1 cellular context compared by ENCODE assay signal in the genomic region with DNA sequence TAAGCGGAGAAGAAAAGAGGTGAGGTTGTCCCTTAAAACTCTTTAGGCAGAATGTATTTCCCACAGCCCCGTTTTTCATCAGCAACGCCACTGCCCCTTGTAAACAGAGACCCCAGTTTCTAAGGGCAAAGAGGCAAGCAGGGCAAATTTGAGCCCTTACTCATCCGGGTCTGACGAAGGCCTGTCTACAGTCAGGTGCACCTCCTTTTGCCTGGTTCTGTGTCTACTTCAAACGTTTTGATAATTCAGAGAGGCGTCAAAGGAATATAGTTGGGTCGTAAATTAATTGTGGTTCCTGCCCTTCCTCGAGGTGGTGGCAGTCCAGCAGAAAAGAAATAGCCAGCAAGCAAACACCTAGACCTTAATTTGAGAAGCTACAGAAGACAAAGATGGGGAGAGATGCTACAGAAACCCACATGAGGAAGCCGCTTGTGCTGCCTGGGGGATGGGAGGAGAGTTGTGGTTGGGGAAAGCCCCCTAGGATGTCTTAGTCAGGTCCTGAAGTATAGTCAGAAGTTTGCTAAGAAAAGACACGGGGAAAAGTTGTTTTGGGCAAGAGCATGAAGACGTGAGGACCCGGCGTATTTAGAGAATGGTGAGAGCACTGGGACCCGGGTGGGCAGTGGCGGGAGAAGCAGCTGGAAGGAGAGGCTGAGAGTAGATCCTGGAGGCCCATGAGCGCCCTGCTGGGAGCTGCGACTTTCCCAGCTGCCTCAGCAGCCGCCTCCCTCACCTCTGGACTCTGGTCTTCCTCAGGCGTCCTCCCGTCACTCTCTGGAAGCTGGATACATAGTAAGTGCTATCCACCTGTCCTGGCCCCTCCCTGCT.
TF ChIP-seq lines count a peak whose summit lies in the region.

No MANE protein-coding gene starts in this region.

TF ChIP-seq in HepG2, 621 proteins besides CTCF, POLR2A, EP300 and RAD21:
- TF ChIP-seq, protein P1, sequence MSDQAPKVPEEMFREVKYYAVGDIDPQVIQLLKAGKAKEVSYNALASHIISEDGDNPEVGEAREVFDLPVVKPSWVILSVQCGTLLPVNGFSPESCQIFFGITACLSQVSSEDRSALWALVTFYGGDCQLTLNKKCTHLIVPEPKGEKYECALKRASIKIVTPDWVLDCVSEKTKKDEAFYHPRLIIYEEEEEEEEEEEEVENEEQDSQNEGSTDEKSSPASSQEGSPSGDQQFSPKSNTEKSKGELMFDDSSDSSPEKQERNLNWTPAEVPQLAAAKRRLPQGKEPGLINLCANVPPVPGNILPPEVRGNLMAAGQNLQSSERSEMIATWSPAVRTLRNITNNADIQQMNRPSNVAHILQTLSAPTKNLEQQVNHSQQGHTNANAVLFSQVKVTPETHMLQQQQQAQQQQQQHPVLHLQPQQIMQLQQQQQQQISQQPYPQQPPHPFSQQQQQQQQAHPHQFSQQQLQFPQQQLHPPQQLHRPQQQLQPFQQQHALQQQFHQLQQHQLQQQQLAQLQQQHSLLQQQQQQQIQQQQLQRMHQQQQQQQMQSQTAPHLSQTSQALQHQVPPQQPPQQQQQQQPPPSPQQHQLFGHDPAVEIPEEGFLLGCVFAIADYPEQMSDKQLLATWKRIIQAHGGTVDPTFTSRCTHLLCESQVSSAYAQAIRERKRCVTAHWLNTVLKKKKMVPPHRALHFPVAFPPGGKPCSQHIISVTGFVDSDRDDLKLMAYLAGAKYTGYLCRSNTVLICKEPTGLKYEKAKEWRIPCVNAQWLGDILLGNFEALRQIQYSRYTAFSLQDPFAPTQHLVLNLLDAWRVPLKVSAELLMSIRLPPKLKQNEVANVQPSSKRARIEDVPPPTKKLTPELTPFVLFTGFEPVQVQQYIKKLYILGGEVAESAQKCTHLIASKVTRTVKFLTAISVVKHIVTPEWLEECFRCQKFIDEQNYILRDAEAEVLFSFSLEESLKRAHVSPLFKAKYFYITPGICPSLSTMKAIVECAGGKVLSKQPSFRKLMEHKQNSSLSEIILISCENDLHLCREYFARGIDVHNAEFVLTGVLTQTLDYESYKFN (CRISPR knock-in tag; conservative IDR thresholded peaks at IDR 0.05) = no peak
- TF ChIP-seq MTA1 (CRISPR knock-in tag; IDR thresholded peaks at IDR 0.05; ENCODE audit: borderline replicate concordance) = no peak; the same call in 1 of the 2 replicates
- TF ChIP-seq, protein P2, sequence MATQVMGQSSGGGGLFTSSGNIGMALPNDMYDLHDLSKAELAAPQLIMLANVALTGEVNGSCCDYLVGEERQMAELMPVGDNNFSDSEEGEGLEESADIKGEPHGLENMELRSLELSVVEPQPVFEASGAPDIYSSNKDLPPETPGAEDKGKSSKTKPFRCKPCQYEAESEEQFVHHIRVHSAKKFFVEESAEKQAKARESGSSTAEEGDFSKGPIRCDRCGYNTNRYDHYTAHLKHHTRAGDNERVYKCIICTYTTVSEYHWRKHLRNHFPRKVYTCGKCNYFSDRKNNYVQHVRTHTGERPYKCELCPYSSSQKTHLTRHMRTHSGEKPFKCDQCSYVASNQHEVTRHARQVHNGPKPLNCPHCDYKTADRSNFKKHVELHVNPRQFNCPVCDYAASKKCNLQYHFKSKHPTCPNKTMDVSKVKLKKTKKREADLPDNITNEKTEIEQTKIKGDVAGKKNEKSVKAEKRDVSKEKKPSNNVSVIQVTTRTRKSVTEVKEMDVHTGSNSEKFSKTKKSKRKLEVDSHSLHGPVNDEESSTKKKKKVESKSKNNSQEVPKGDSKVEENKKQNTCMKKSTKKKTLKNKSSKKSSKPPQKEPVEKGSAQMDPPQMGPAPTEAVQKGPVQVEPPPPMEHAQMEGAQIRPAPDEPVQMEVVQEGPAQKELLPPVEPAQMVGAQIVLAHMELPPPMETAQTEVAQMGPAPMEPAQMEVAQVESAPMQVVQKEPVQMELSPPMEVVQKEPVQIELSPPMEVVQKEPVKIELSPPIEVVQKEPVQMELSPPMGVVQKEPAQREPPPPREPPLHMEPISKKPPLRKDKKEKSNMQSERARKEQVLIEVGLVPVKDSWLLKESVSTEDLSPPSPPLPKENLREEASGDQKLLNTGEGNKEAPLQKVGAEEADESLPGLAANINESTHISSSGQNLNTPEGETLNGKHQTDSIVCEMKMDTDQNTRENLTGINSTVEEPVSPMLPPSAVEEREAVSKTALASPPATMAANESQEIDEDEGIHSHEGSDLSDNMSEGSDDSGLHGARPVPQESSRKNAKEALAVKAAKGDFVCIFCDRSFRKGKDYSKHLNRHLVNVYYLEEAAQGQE (IDR thresholded peaks at IDR 0.05; ENCODE audit: borderline replicate concordance in 1 of 2, low read depth in 1 of 2, low read length in 2 of 2) = no peak
- TF ChIP-seq SALL1 (CRISPR knock-in tag; IDR thresholded peaks at IDR 0.05) = 0 out of 2 replicates have a peak, but pooled peaks have one; percentile 21
- 0 out of 2 replicates have a peak, but pooled peaks have one; percentile 19 for TF ChIP-seq HES4 (CRISPR knock-in tag; IDR thresholded peaks at IDR 0.05; ENCODE audit: borderline replicate concordance)
- TF ChIP-seq HNF4G (IDR thresholded peaks at IDR 0.05; ENCODE audit: borderline replicate concordance, low read depth, low read length) = no peak
- no peak for TF ChIP-seq HNF4G (CRISPR knock-in tag; IDR thresholded peaks at IDR 0.05; ENCODE audit: borderline replicate concordance, low read depth)
- TF ChIP-seq NFKB2 (CRISPR knock-in tag; IDR thresholded peaks at IDR 0.05; ENCODE audit: borderline replicate concordance) = peak; percentile 41; the same call in 1 of the 2 replicates
- no peak for TF ChIP-seq ZNF264 (CRISPR knock-in tag; IDR thresholded peaks at IDR 0.05)
- TF ChIP-seq, protein P3, sequence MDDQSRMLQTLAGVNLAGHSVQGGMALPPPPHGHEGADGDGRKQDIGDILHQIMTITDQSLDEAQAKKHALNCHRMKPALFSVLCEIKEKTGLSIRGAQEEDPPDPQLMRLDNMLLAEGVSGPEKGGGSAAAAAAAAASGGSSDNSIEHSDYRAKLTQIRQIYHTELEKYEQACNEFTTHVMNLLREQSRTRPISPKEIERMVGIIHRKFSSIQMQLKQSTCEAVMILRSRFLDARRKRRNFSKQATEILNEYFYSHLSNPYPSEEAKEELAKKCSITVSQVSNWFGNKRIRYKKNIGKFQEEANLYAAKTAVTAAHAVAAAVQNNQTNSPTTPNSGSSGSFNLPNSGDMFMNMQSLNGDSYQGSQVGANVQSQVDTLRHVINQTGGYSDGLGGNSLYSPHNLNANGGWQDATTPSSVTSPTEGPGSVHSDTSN (CRISPR knock-in tag; IDR thresholded peaks at IDR 0.05; ENCODE audit: borderline replicate concordance) = no peak
- TF ChIP-seq, protein P4, sequence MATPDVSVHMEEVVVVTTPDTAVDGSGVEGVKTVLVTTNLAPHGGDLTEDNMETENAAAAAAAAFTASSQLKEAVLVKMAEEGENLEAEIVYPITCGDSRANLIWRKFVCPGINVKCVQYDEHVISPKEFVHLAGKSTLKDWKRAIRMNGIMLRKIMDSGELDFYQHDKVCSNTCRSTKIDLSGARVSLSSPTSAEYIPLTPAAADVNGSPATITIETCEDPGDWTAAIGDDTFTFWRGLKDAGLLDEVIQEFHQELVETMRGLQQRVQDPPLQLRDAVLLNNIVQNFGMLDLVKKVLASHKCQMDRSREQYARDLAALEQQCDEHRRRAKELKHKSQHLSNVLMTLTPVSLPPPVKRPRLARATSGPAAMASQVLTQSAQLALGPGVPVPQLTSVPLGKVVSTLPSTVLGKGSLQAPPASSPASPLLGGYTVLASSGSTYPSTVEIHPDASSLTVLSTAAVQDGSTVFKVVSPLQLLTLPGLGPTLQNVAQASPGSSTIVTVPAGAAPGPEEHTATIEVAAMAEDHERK (CRISPR knock-in tag; IDR thresholded peaks at IDR 0.05; ENCODE audit: low read depth) = no peak
- TF ChIP-seq U2AF1 (optimal IDR thresholded peaks at IDR 0.05; ENCODE audit: low read depth, low read length) = peak; percentile 69
- TF ChIP-seq, protein P5, sequence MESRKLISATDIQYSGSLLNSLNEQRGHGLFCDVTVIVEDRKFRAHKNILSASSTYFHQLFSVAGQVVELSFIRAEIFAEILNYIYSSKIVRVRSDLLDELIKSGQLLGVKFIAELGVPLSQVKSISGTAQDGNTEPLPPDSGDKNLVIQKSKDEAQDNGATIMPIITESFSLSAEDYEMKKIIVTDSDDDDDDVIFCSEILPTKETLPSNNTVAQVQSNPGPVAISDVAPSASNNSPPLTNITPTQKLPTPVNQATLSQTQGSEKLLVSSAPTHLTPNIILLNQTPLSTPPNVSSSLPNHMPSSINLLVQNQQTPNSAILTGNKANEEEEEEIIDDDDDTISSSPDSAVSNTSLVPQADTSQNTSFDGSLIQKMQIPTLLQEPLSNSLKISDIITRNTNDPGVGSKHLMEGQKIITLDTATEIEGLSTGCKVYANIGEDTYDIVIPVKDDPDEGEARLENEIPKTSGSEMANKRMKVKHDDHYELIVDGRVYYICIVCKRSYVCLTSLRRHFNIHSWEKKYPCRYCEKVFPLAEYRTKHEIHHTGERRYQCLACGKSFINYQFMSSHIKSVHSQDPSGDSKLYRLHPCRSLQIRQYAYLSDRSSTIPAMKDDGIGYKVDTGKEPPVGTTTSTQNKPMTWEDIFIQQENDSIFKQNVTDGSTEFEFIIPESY (CRISPR knock-in tag; IDR thresholded peaks at IDR 0.05) = peak; percentile 37; the same call in 1 of the 2 replicates
- TF ChIP-seq, protein P6, sequence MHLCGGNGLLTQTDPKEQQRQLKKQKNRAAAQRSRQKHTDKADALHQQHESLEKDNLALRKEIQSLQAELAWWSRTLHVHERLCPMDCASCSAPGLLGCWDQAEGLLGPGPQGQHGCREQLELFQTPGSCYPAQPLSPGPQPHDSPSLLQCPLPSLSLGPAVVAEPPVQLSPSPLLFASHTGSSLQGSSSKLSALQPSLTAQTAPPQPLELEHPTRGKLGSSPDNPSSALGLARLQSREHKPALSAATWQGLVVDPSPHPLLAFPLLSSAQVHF (CRISPR knock-in tag; IDR thresholded peaks at IDR 0.05) = no peak
- TF ChIP-seq KLF12 (CRISPR knock-in tag; IDR thresholded peaks at IDR 0.05; ENCODE audit: borderline replicate concordance) = no peak
- no peak for TF ChIP-seq ZNF430 (CRISPR knock-in tag; IDR thresholded peaks at IDR 0.05)
- TF ChIP-seq ZNF205 (CRISPR knock-in tag; IDR thresholded peaks at IDR 0.05) = 0 out of 2 replicates have a peak, but pooled peaks have one; percentile 11
- TF ChIP-seq ZBTB38 (CRISPR knock-in tag; IDR thresholded peaks at IDR 0.05) = peak; percentile 79; the same call in 1 of the 2 replicates
- no peak for TF ChIP-seq RARG (CRISPR knock-in tag; IDR thresholded peaks at IDR 0.05; ENCODE audit: low read depth)
- no peak for TF ChIP-seq ZNF761 (CRISPR knock-in tag; conservative IDR thresholded peaks at IDR 0.05)
TF ChIP-seq in HepG2: peak in this region for 7.
